ENCODE assay signal across 11 cellular contexts in genomic region chr11:76266269-76266668, GRCh38. TPM values are rescaled to one million over a fixed set of nuclear protein-coding genes. Genes with fewer than 3 reads are reported as not detected.
DNase-seq lines count a peak whose midpoint lies in the region; ATAC-seq and TF ChIP-seq lines count a peak whose summit lies in the region.
"Had no signal": no experiment of that assay in that cellular context is flagged by ENCODE, and none has a peak within 500 bp of the region (broad histone marks: within the 10 kb centered on the region; RNA-seq: fewer than 3 reads in every experiment).

No MANE protein-coding gene starts in this region.

- BruUV-seq in Calu3 (replicated peaks; lab: Mats Ljungman, UMichigan), result no TSS peak

- peaks cover 10% of the 10 kb centered on the region for H3K36me3 Mint-ChIP-seq in Calu3 (ENCODE audit: insufficient read depth, unreplicated experiment)
- H3K36me3 Mint-ChIP-seq: memory B cell had no signal

- intact Hi-C loops in Calu3 (cut with micrococcal nuclease; ENCODE audit: unreplicated experiment), result no loop called here

- no peaks in the 10 kb centered on the region for H3K9me3 Mint-ChIP-seq in Calu3 (ENCODE audit: low read depth, unreplicated experiment)

- peaks cover 56% of the 10 kb centered on the region for H3K27me3 Mint-ChIP-seq in Calu3 (ENCODE audit: unreplicated experiment)

- ATAC-seq in esophagus mucosa, result peak; percentile 86

- H3K4me3 ChIP-seq in NB4 (ENCODE audit: low read depth, low read length), result no peak overlapping the region
- H3K4me3 ChIP-seq in retinal pigment epithelial cell (ENCODE audit: low read length), result no peak overlapping the region

- no peak overlapping the region for H3K4me3 Mint-ChIP-seq in Calu3 (ENCODE audit: low read depth, unreplicated experiment)
- H3K4me3 Mint-ChIP-seq: dendritic cell treated with granulocyte-macrophage colony-stimulating factor and Interleukin-4, amounts not matched to agents 40 ng/mL and 50 ng/mL, for 4 days; memory B cell had no signal

- DNase-seq in Calu3, result peak; percentile 40
- DNase-seq in NB4 (ENCODE audit: low read depth), result peak; percentile 39
- DNase-seq in retinal pigment epithelial cell (ENCODE audit: low read depth), result peak; percentile 76
- no peak for DNase-seq in GM10266 (ENCODE audit: extremely low spot score)
- no peak for DNase-seq in activated T-cell treated with anti-CD3 and anti-CD28 coated beads, Interleukin-2, amount 50 U/mL, for 1 hour
- DNase-seq in inferior parietal cortex (ENCODE audit: extremely low spot score), result no peak
- DNase-seq in NCI-H1092 treated with DMSO at 0.1 percent for 48 hours (lab: John Stamatoyannopoulos, UW), result no peak
- DNase-seq: stimulated activated CD4-positive, alpha-beta T cell treated with anti-CD3 and anti-CD28 coated beads, Interleukin-2, amount 100 ng/mL, for 48 hours had no signal

- no peak for TF ChIP-seq CTCF in Calu3 (IDR thresholded peaks at IDR 0.05; ENCODE audit: unreplicated experiment)
- no peak for TF ChIP-seq CTCF in NB4 (IDR thresholded peaks at IDR 0.05; ENCODE audit: low read depth, low read length)
- TF ChIP-seq CTCF in retinal pigment epithelial cell (conservative IDR thresholded peaks at IDR 0.05; ENCODE audit: low read depth, low read length), result no peak
- no peak for TF ChIP-seq CTCF in GM10266 (IDR thresholded peaks at IDR 0.05; ENCODE audit: control insufficient read depth, insufficient read depth, low read depth, missing control alignments)

- no peaks in the 10 kb centered on the region for H3K4me1 Mint-ChIP-seq in Calu3 (ENCODE audit: low read depth, unreplicated experiment)
- H3K4me1 Mint-ChIP-seq: memory B cell had no signal

- no peak for TF ChIP-seq POLR2A in NB4 (IDR thresholded peaks at IDR 0.05; ENCODE audit: extremely low read depth, insufficient read length)

- H3K27ac Mint-ChIP-seq in Calu3 (ENCODE audit: unreplicated experiment), result no peak overlapping the region
- H3K27ac Mint-ChIP-seq: dendritic cell treated with granulocyte-macrophage colony-stimulating factor and Interleukin-4, amounts not matched to agents 40 ng/mL and 50 ng/mL, for 4 days; memory B cell had no signal

- CTCF ChIA-PET in Calu3 (lab: Charles Lee), result interaction anchor here (1.1 kb wide), 1 partner anchor 58 kb away, joined by 4 read pairs; no protein-coding TSS in a partner anchor

RNA-seq across cellular contexts. Expression of gene WNT11, which starts 60.0 kb away (rescaled TPM):
- not detected in 2 replicates for total RNA-seq in Calu3 (2022)
- 0.08 TPM for total RNA-seq in esophagus mucosa

Comparison
In these comparisons a context has a peak if more than half of its experiments do, and no peak if none do; other contexts are left out.
1. DNase-seq: peak in Calu3 (single experiment), NB4 (single experiment) and retinal pigment epithelial cell (single experiment); none in GM10266 (single experiment), activated T-cell treated with anti-CD3 and anti-CD28 coated beads, Interleukin-2, amount 50 U/mL, for 1 hour (single experiment), inferior parietal cortex (single experiment) and NCI-H1092 treated with DMSO at 0.1 percent for 48 hours (single experiment).